32 cellular contexts compared by ENCODE assay signal in genomic region chr6:3607171-3607570, GRCh38.
"Had no signal": no experiment of that assay in that cellular context is flagged by ENCODE, and none has a peak within 500 bp of the region (broad histone marks: within the 10 kb centered on the region; RNA-seq: fewer than 3 reads in every experiment).

No MANE protein-coding gene starts in this region.

- ATAC-seq: activated CD4-positive, CD25-positive, alpha-beta regulatory T cell treated with anti-CD3 and anti-CD28 coated beads, Interleukin-2, amount 50 U/mL, for 24 hours; activated naive CD4-positive, alpha-beta T cell treated with anti-CD3 and anti-CD28 coated beads, Interleukin-2, amount 50 U/mL, for 72 hours; body of pancreas; effector memory CD8-positive, alpha-beta T cell; foreskin keratinocyte; gastrocnemius medialis; SK-N-SH treated with all-trans-retinoic acid at 6 μM for 48 hours; T-helper 17 cell had no signal

- H3K27ac Mint-ChIP-seq: activated B cell treated with CpG ODN at 0.5 μM for 24 hours; activated naive CD4-positive, alpha-beta T cell treated with anti-CD3 and anti-CD28 coated beads, Interleukin-2, amount 10 ng/mL, durations not matched to agents 7 days and 5 days; activated naive CD4-positive, alpha-beta T cell treated with anti-CD3 and anti-CD28 coated beads, Interleukin-2, amount 50 U/mL, for 72 hours; activated naive CD8-positive, alpha-beta T cell treated with anti-CD3 and anti-CD28 coated beads, Interleukin-2, amount 10 ng/mL, durations not matched to agents 7 days and 5 days; effector memory CD8-positive, alpha-beta T cell; T-helper 17 cell; T-helper 2 cell treated with Interferon-gamma antibody and Interleukin-4, amounts not matched to agents 5 μg/mL and 100 μg/mL, for 36 hours had no signal

- H3K36me3 Mint-ChIP-seq: activated naive CD4-positive, alpha-beta T cell treated with anti-CD3 and anti-CD28 coated beads, Interleukin-2, amount 10 ng/mL, durations not matched to agents 7 days and 5 days; activated naive CD8-positive, alpha-beta T cell treated with anti-CD3 and anti-CD28 coated beads, Interleukin-2, amount 10 ng/mL, durations not matched to agents 7 days and 5 days had no signal

- DNase-seq: activated B cell treated with CpG ODN at 0.5 μM for 24 hours; activated CD4-positive, alpha-beta T cell treated with anti-CD3 and anti-CD28 coated beads for 48 hours; activated CD4-positive, alpha-beta T cell treated with anti-CD3 and anti-CD28 coated beads, Interleukin-2, amount 50 U/mL, for 1 hour; activated CD4-positive, alpha-beta T cell treated with anti-CD3 and anti-CD28 coated beads, Interleukin-2, amount 50 U/mL, for 48 hours; activated CD8-positive, alpha-beta memory T cell treated with anti-CD3 and anti-CD28 coated beads, Interleukin-2, amount 50 U/mL, for 4 hours; activated gamma-delta T cell; activated naive CD4-positive, alpha-beta T cell; activated naive CD4-positive, alpha-beta T cell treated with anti-CD3 and anti-CD28 coated beads, Interleukin-2, amount 10 ng/mL, durations not matched to agents 7 days and 5 days; activated naive CD8-positive, alpha-beta T cell treated with anti-CD3 and anti-CD28 coated beads, Interleukin-2, amount 10 ng/mL, durations not matched to agents 7 days and 5 days; activated T-cell treated with anti-CD3 and anti-CD28 coated beads, Interleukin-2, amount 50 U/mL, for 1 hour; activated T-cell treated with anti-CD3 and anti-CD28 coated beads, Interleukin-2, amount 50 U/mL, for 48 hours; amniotic stem cell; anterior cingulate cortex; body of pancreas; caudate nucleus; cortex of kidney; dermis blood vessel endothelial cell; effector CD4-positive, alpha-beta T cell; effector memory CD8-positive, alpha-beta T cell; erythroblast; foreskin keratinocyte; gastrocnemius medialis; glutamatergic neuron; T-helper 1 cell; T-helper 17 cell; T1000 had no signal

- H3K27me3 ChIP-seq: body of pancreas, esophagus muscularis mucosa, gastrocnemius medialis had no signal

- H3K36me3 ChIP-seq: esophagus muscularis mucosa, gastrocnemius medialis had no signal

- H3K4me3 Mint-ChIP-seq: activated B cell treated with CpG ODN at 0.5 μM for 24 hours; activated naive CD4-positive, alpha-beta T cell treated with anti-CD3 and anti-CD28 coated beads, Interleukin-2, amount 10 ng/mL, durations not matched to agents 7 days and 5 days; activated naive CD8-positive, alpha-beta T cell treated with anti-CD3 and anti-CD28 coated beads, Interleukin-2, amount 10 ng/mL, durations not matched to agents 7 days and 5 days; effector memory CD8-positive, alpha-beta T cell; T-helper 17 cell; T-helper 2 cell treated with Interferon-gamma antibody and Interleukin-4, amounts not matched to agents 5 μg/mL and 100 μg/mL, for 36 hours had no signal

- H3K27ac ChIP-seq: body of pancreas, esophagus muscularis mucosa, foreskin keratinocyte, gastrocnemius medialis, VCaP had no signal

- H3K9me3 ChIP-seq: body of pancreas, gastrocnemius medialis had no signal

- H3K4me3 ChIP-seq: body of pancreas, esophagus muscularis mucosa, gastrocnemius medialis had no signal

- H3K4me1 Mint-ChIP-seq: activated B cell treated with CpG ODN at 0.5 μM for 24 hours; activated naive CD4-positive, alpha-beta T cell treated with anti-CD3 and anti-CD28 coated beads, Interleukin-2, amount 10 ng/mL, durations not matched to agents 7 days and 5 days; activated naive CD8-positive, alpha-beta T cell treated with anti-CD3 and anti-CD28 coated beads, Interleukin-2, amount 10 ng/mL, durations not matched to agents 7 days and 5 days; T-helper 17 cell had no signal

- H3K4me1 ChIP-seq: body of pancreas, gastrocnemius medialis had no signal
